10 cellular contexts compared by ENCODE assay signal in the genomic region with DNA sequence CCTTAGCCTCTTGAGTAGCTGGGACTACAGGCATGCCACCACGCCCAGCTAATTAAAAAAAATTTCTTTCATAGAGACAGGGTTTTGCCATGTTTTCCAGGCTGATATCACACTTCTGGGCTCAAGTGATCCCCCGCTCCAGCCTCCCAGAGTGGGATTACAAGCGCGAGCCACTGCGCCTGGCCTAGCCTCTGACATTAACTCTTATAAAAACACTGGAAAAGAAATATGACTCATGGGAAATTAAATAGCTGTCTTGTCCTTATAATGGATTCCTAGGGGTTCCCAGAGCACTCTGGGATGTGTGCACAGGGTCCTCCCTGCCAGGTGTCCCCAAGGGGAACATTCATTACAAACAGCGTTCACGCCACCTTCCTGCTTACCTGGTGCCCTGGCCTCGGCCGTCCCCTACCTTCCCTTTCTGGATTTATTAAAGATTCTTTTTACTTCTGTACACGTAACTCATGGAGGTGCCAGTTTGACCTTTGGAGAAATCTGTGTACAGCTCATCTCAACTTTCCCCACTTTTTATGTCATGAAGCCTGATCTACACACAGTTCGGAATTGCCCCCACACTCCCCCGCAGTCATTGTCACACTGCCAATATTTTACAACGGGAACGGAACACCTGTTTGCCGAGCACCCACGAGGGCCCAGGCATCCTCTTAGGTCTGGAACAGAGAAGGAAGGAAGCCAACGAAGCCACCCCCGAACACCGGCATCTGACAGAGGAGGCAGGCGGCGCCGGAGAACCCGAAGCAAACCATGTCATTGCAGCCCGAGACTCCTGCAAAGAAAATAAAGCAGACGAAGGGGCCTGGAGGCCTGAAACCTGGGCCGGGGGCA. TPM values are rescaled to one million over a fixed set of nuclear protein-coding genes. Genes with fewer than 3 reads are reported as not detected.
A peak's percentile ranks its signal among the peaks of the same experiment; 100 is the strongest.
DNase-seq lines count a peak whose midpoint lies in the region; FAIRE-seq and TF ChIP-seq lines count a peak whose summit lies in the region.
"Had no signal": no experiment of that assay in that cellular context is flagged by ENCODE, and none has a peak within 500 bp of the region (broad histone marks: within the 10 kb centered on the region; RNA-seq: fewer than 3 reads in every experiment).

No MANE protein-coding gene starts in this region.

- intact Hi-C loops in spleen (cut with DNase I; ENCODE audit: low total_unique reads), result no loop called here
- intact Hi-C loops in esophagus squamous epithelium (cut with DNase I), result no loop called here

- H3K36me3 Mint-ChIP-seq in activated naive CD8-positive, alpha-beta T cell treated with anti-CD3 and anti-CD28 coated beads for 36 hours, result peaks cover 28% of the 10 kb centered on the region

- no peak for TF ChIP-seq CTCF in spleen (IDR thresholded peaks at IDR 0.05 in 8 of 11, conservative IDR thresholded peaks at IDR 0.05 in 3 of 11)
- TF ChIP-seq CTCF in esophagus squamous epithelium (IDR thresholded peaks at IDR 0.05), result no peak

- H3K36me3 ChIP-seq in GM23248 (ENCODE audit: low read depth) (no peaks in the 10 kb centered on the region), spleen (no peaks in the 10 kb centered on the region), esophagus squamous epithelium (no peaks in the 10 kb centered on the region)

- TF ChIP-seq POLR2A in spleen (IDR thresholded peaks at IDR 0.05), result no peak
- TF ChIP-seq POLR2A in esophagus squamous epithelium (IDR thresholded peaks at IDR 0.05), result no peak

- DNase-seq in GM23248 (peak; percentile 19), NCI-H748 treated with DMSO at 0.1 percent for 48 hours (lab: John Stamatoyannopoulos, UW) (peak; percentile 3), spleen (peak; percentile 76), esophagus squamous epithelium (lab: John Stamatoyannopoulos, UW) (no peak), G401 (ENCODE audit: low spot score) (no peak), HTR-8/SVneo (ENCODE audit: insufficient read length, low spot score) (no peak)
- peak; percentile 60 for DNase-seq in activated naive CD8-positive, alpha-beta T cell treated with anti-CD3 and anti-CD28 coated beads for 36 hours
- no peak for DNase-seq in activated CD4-positive, CD25-positive, alpha-beta regulatory T cell (lab: John Stamatoyannopoulos, UW)
- DNase-seq: body of pancreas, foreskin keratinocyte had no signal

- no peaks in the 10 kb centered on the region for H4K20me1 ChIP-seq in GM23248 (ENCODE audit: insufficient read depth)

- H3K4me3 ChIP-seq in GM23248, result no peak overlapping the region
- H3K4me3 ChIP-seq in spleen, result no peak overlapping the region
- no peak overlapping the region for H3K4me3 ChIP-seq in esophagus squamous epithelium
- H3K4me3 ChIP-seq: body of pancreas had no signal

- H3K27me3 ChIP-seq in GM23248 (replicated peaks; ENCODE audit: insufficient read depth) (no peaks in the 10 kb centered on the region), spleen (replicated peaks in 1 of 7) (peaks cover 0 to 12% (median 0%) of the 10 kb centered on the region in 7 donors), esophagus squamous epithelium (peaks cover 0 to 15% (median 0%) of the 10 kb centered on the region in 4 donors)
- H3K27me3 ChIP-seq: body of pancreas had no signal

- no peaks in the 10 kb centered on the region for H3K9me2 ChIP-seq in GM23248 (ENCODE audit: insufficient read depth)

- no peak overlapping the region for H3K9ac ChIP-seq in GM23248

- no peaks in the 10 kb centered on the region for H3K79me2 ChIP-seq in GM23248 (ENCODE audit: insufficient read depth)

- H3K4me2 ChIP-seq in GM23248 (ENCODE audit: unreplicated experiment), result no peak overlapping the region

- 58% methylated on average over 26 of the region's 26 CpGs for WGBS in GM23248 (ENCODE audit: low coverage in 1 of 2, low lambda C conversion rate in 2 of 2, missing lambda C conversion rate in 2 of 2), 2 experiments
- 46 to 59% (median 49%) methylated on average over 26 of the region's 26 CpGs for WGBS in spleen, 5 donors
- 76 to 79% methylated on average over 14 to 19 of the region's 26 CpGs for WGBS in esophagus squamous epithelium, 2 donors

- in situ Hi-C loops in GM23248 (cut with MboI), result no loop called here
- in situ Hi-C loops in G401 (cut with HindIII; ENCODE audit: low sequenced_read_pairs), result no loop called here

- no peaks in the 10 kb centered on the region for H3F3A ChIP-seq in GM23248 (ENCODE audit: insufficient read depth)

- H3K4me1 Mint-ChIP-seq in activated naive CD8-positive, alpha-beta T cell treated with anti-CD3 and anti-CD28 coated beads for 36 hours, result peaks cover 38% of the 10 kb centered on the region

- H3K9me3 Mint-ChIP-seq in activated naive CD8-positive, alpha-beta T cell treated with anti-CD3 and anti-CD28 coated beads for 36 hours, result no peaks in the 10 kb centered on the region

- H3K27ac Mint-ChIP-seq in activated naive CD8-positive, alpha-beta T cell treated with anti-CD3 and anti-CD28 coated beads for 36 hours, result peak overlapping the region; percentile 79

- H3K9me3 ChIP-seq in GM23248 (ENCODE audit: low read depth), result no peaks in the 10 kb centered on the region
- no peaks in the 10 kb centered on the region for H3K9me3 ChIP-seq in spleen
- H3K9me3 ChIP-seq in esophagus squamous epithelium, result no peaks in the 10 kb centered on the region
- H3K9me3 ChIP-seq: body of pancreas had no signal

- H3K27ac ChIP-seq in GM23248 (no peak overlapping the region), spleen (no peak overlapping the region), esophagus squamous epithelium (no peak overlapping the region)
- H3K27ac ChIP-seq: body of pancreas, foreskin keratinocyte had no signal

- H2AFZ ChIP-seq in GM23248, result no peak overlapping the region; the same call in 1 of the 2 replicates

- H3K4me3 Mint-ChIP-seq in activated naive CD8-positive, alpha-beta T cell treated with anti-CD3 and anti-CD28 coated beads for 36 hours, result peak overlapping the region; percentile 52

- no peaks in the 10 kb centered on the region for H3K4me1 ChIP-seq in GM23248 (ENCODE audit: insufficient read depth)
- H3K4me1 ChIP-seq in spleen, result peaks cover 3 to 43% (median 17%) of the 10 kb centered on the region in 6 donors
- H3K4me1 ChIP-seq in esophagus squamous epithelium, result no peaks in the 10 kb centered on the region
- H3K4me1 ChIP-seq: body of pancreas, foreskin keratinocyte had no signal

- no peaks in the 10 kb centered on the region for H3K27me3 Mint-ChIP-seq in activated naive CD8-positive, alpha-beta T cell treated with anti-CD3 and anti-CD28 coated beads for 36 hours

- FAIRE-seq in HTR-8/SVneo (lab: Jason Lieb, UNC), result no peak

RNA-seq across cellular contexts. Expression of gene MEAK7, which starts 39.7 kb away (rescaled TPM):
- total RNA-seq in GM23248 (2014; rRNA removed; shearing (Covaris generic)), result 45.6 and 57.5 TPM in 2 replicates
- polyA plus RNA-seq in GM23248 (2016; fragmentation: Nextera tagmentation; extraction: Ambion mirVana) (62.0 and 62.7 TPM in 2 replicates), spleen (1 to 10 TPM; 1.5 to 2.7 (median 1.5) TPM)
- total RNA-seq in activated naive CD8-positive, alpha-beta T cell treated with anti-CD3 and anti-CD28 coated beads for 36 hours, result 10 to 100 TPM; 10.4 to 11.3 TPM
- total RNA-seq in spleen (10 to 100 TPM in 5 of 7 donors, 1 to 10 TPM in 2; 9.4 to 14.9 (median 11.1) TPM), esophagus squamous epithelium (10 to 100 TPM; 20.2 to 35.9 (median 29.9) TPM)
- 6.0 and 16.5 TPM in 2 replicates for total RNA-seq in G401 (2014; rRNA removed; shearing (Covaris generic))

Comparison
In these comparisons a context has a peak if more than half of its experiments do, and no peak if none do; other contexts are left out.
1. DNase-seq: peak in GM23248 (single experiment), NCI-H748 treated with DMSO at 0.1 percent for 48 hours (single experiment), activated naive CD8-positive, alpha-beta T cell treated with anti-CD3 and anti-CD28 coated beads for 36 hours (single experiment) and spleen (single experiment); none in esophagus squamous epithelium (single experiment), activated CD4-positive, CD25-positive, alpha-beta regulatory T cell (0 of 4), G401 (single experiment) and HTR-8/SVneo (single experiment).